Comparison of ENCODE assay signal across 16 cellular contexts in genomic region chr2:59664946-59665345, GRCh38.
DNase-seq lines count a peak whose midpoint lies in the region; ATAC-seq and TF ChIP-seq lines count a peak whose summit lies in the region.
"Had no signal": no experiment of that assay in that cellular context is flagged by ENCODE, and none has a peak within 500 bp of the region (broad histone marks: within the 10 kb centered on the region; RNA-seq: fewer than 3 reads in every experiment).

No MANE protein-coding gene starts in this region.

- H2BK120ac ChIP-seq in neuronal stem cell (ENCODE audit: low read depth, low read length) = no peak overlapping the region

- no peak overlapping the region for H2BK5ac ChIP-seq in neuronal stem cell (ENCODE audit: low read length)

- H3K9me3 ChIP-seq in neuronal stem cell (replicated peaks in 1 of 2; ENCODE audit: control insufficient read depth in 2 of 2, insufficient read depth in 1 of 2, low read depth in 1 of 2, low read length in 2 of 2) (no peaks in the 10 kb centered on the region), adrenal gland (replicated peaks in 1 of 3) (no peaks in the 10 kb centered on the region)

- no peak overlapping the region for H3K27ac Mint-ChIP-seq in GM23338
- H3K27ac Mint-ChIP-seq: B cell; CD4-positive, alpha-beta T cell; H9 had no signal

- H3K4me1 Mint-ChIP-seq in GM23338 = peaks cover 37% of the 10 kb centered on the region
- H3K4me1 Mint-ChIP-seq: B cell had no signal

- no peaks in the 10 kb centered on the region for H4K20me1 ChIP-seq in GM23338 (replicated peaks; ENCODE audit: insufficient read depth)

- H3K4me1 ChIP-seq in GM23338 (ENCODE audit: insufficient read depth) (peaks cover 20% of the 10 kb centered on the region), neuronal stem cell (ENCODE audit: control insufficient read depth in 2 of 2, insufficient read depth in 1 of 2, low read depth in 1 of 2, low read length in 2 of 2) (peaks cover 0 to 7% of the 10 kb centered on the region in 2 donors), adrenal gland (replicated peaks in 1 of 2) (no peaks in the 10 kb centered on the region)

- H3K27me3 Mint-ChIP-seq in GM23338 (ENCODE audit: insufficient read depth, low read depth, poor library complexity) = no peaks in the 10 kb centered on the region
- H3K27me3 Mint-ChIP-seq: CD4-positive, alpha-beta T cell had no signal

- no peak overlapping the region for H2BK12ac ChIP-seq in neuronal stem cell (ENCODE audit: low read length)

- H3K4me3 Mint-ChIP-seq in GM23338 = no peak overlapping the region
- H3K4me3 Mint-ChIP-seq: B cell; CD4-positive, alpha-beta T cell; H9 had no signal

- H2AFZ ChIP-seq in GM23338 (peak overlapping the region; percentile 56; the same call in 1 of the 2 replicates), neuronal stem cell (ENCODE audit: low read length) (no peak overlapping the region)
- H2AFZ ChIP-seq: GM23248 had no signal

- no peak overlapping the region for H2BK15ac ChIP-seq in neuronal stem cell (ENCODE audit: low read length)

- peak overlapping the region; percentile 77 for H4K8ac ChIP-seq in neuronal stem cell (ENCODE audit: low read depth, low read length)

- H3K27me3 ChIP-seq in GM23338 (ENCODE audit: insufficient read depth) (no peaks in the 10 kb centered on the region), neuronal stem cell (ENCODE audit: control insufficient read depth in 3 of 3, insufficient read depth in 3 of 3, low read depth in 1 of 3, low read length in 3 of 3) (no peaks in the 10 kb centered on the region), adrenal gland (no peaks in the 10 kb centered on the region)

- no peak overlapping the region for H3K27ac ChIP-seq in GM23338 (ENCODE audit: low read depth)
- H3K27ac ChIP-seq in neuronal stem cell (replicated peaks; ENCODE audit: low read length) = no peak overlapping the region
- H3K27ac ChIP-seq in adrenal gland = no peak overlapping the region
- H3K27ac ChIP-seq: GM23248 had no signal

- H2AK5ac ChIP-seq in neuronal stem cell (ENCODE audit: low read depth, low read length) = no peak overlapping the region

- no peak overlapping the region for H3K23ac ChIP-seq in neuronal stem cell (ENCODE audit: low read depth, low read length, poor library complexity)

- no peak overlapping the region for H4K91ac ChIP-seq in neuronal stem cell (ENCODE audit: low read depth, low read length, poor library complexity)

- TF ChIP-seq CTCF in GM23338 (conservative IDR thresholded peaks at IDR 0.05; ENCODE audit: low read depth in 2 of 2) (no peak), adrenal gland (IDR thresholded peaks at IDR 0.05) (no peak), GM13977 (IDR thresholded peaks at IDR 0.05; ENCODE audit: extremely low read depth, insufficient read depth, missing control alignments) (no peak)

- H3K4ac ChIP-seq in neuronal stem cell (ENCODE audit: low read length) = no peak overlapping the region

- H3K4me3 ChIP-seq in GM23338 = no peak overlapping the region
- no peak overlapping the region for H3K4me3 ChIP-seq in neuronal stem cell (ENCODE audit: low read length in 2 of 2)
- no peak overlapping the region for H3K4me3 ChIP-seq in adrenal gland
- H3K4me3 ChIP-seq: GM23248 had no signal

- H3K36me3 Mint-ChIP-seq in GM23338 (ENCODE audit: low read depth) = no peaks in the 10 kb centered on the region

- no peak overlapping the region for H3K14ac ChIP-seq in neuronal stem cell (ENCODE audit: low read length)

- H3K9ac ChIP-seq in neuronal stem cell (ENCODE audit: low read depth, low read length, poor library complexity) = no peak overlapping the region
- H3K9ac ChIP-seq: GM23248 had no signal

- in situ Hi-C loops in GM13977 (cut with MboI; ENCODE audit: low pct_unique_long_range_greater_than_20kb, low sequenced_read_pairs, unreplicated experiment) = no loop called here

- H3K4me2 ChIP-seq in GM23338 (no peak overlapping the region), neuronal stem cell (ENCODE audit: insufficient read depth, low read length, poor library complexity, severe bottlenecking) (no peak overlapping the region)

- no peak overlapping the region for H3K18ac ChIP-seq in neuronal stem cell (ENCODE audit: low read length)

- intact Hi-C loops in adrenal gland (cut with DNase I) = no loop called here

- peak; percentile 9 for DNase-seq in Daoy (ENCODE audit: low read depth)
- DNase-seq in GM23338 (ENCODE audit: low spot score) = no peak
- peak; percentile 89 for DNase-seq in cerebellar cortex (ENCODE audit: low spot score)
- DNase-seq in neuronal stem cell (ENCODE audit: low spot score) = no peak
- no peak for DNase-seq in adrenal gland
- no peak for DNase-seq in GM13977 (ENCODE audit: low spot score)
- DNase-seq: Calu3; CD4-positive, alpha-beta T cell; DMS79; EL; GDM1; GM23248; H9; IMR-90 had no signal

- H3F3A ChIP-seq in GM23338 (replicated peaks; ENCODE audit: low read depth) = no peaks in the 10 kb centered on the region

- H3K36me3 ChIP-seq in GM23338 (ENCODE audit: insufficient read depth) (no peaks in the 10 kb centered on the region), neuronal stem cell (replicated peaks in 1 of 2; ENCODE audit: control insufficient read depth in 2 of 2, insufficient read depth in 2 of 2, low read length in 2 of 2) (no peaks in the 10 kb centered on the region), adrenal gland (replicated peaks in 1 of 2) (no peaks in the 10 kb centered on the region)

- ATAC-seq in GM23338 (no peak), GM19397 (IDR thresholded peaks at IDR 0.05; ENCODE audit: unreplicated experiment) (no peak)

- no peaks in the 10 kb centered on the region for H3K9me3 Mint-ChIP-seq in GM23338
- H3K9me3 Mint-ChIP-seq: CD4-positive, alpha-beta T cell; H9 had no signal

- no peaks in the 10 kb centered on the region for H3K79me1 ChIP-seq in neuronal stem cell (ENCODE audit: low read depth, low read length)

- no CpG with 5 or more reads among the region's 13 CpGs for WGBS in neuronal stem cell (ENCODE audit: extremely low coverage in 2 of 2, insufficient read length in 2 of 2, insufficient replicate concordance in 1 of 2), 2 donors
- WGBS in adrenal gland, 4 donors = 87 to 91% (median 90%) methylated on average over 5 to 13 of the region's 13 CpGs

- no peaks in the 10 kb centered on the region for H3K79me2 ChIP-seq in GM23338 (replicated peaks; ENCODE audit: insufficient read depth)

- H3K9me2 ChIP-seq in GM23338 (ENCODE audit: insufficient read depth) = no peaks in the 10 kb centered on the region

- TF ChIP-seq POLR2A in adrenal gland (IDR thresholded peaks at IDR 0.05) = no peak

TF ChIP-seq in GM23338, 12 proteins besides CTCF, POLR2A, EP300 and RAD21 (continues in another document):
- TF ChIP-seq, protein P1, sequence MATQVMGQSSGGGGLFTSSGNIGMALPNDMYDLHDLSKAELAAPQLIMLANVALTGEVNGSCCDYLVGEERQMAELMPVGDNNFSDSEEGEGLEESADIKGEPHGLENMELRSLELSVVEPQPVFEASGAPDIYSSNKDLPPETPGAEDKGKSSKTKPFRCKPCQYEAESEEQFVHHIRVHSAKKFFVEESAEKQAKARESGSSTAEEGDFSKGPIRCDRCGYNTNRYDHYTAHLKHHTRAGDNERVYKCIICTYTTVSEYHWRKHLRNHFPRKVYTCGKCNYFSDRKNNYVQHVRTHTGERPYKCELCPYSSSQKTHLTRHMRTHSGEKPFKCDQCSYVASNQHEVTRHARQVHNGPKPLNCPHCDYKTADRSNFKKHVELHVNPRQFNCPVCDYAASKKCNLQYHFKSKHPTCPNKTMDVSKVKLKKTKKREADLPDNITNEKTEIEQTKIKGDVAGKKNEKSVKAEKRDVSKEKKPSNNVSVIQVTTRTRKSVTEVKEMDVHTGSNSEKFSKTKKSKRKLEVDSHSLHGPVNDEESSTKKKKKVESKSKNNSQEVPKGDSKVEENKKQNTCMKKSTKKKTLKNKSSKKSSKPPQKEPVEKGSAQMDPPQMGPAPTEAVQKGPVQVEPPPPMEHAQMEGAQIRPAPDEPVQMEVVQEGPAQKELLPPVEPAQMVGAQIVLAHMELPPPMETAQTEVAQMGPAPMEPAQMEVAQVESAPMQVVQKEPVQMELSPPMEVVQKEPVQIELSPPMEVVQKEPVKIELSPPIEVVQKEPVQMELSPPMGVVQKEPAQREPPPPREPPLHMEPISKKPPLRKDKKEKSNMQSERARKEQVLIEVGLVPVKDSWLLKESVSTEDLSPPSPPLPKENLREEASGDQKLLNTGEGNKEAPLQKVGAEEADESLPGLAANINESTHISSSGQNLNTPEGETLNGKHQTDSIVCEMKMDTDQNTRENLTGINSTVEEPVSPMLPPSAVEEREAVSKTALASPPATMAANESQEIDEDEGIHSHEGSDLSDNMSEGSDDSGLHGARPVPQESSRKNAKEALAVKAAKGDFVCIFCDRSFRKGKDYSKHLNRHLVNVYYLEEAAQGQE (IDR thresholded peaks at IDR 0.05; ENCODE audit: unreplicated experiment) = no peak

Comparison
In these comparisons a context has a peak if more than half of its experiments do, and no peak if none do; other contexts are left out.
1. DNase-seq: peak in Daoy (single experiment) and cerebellar cortex (single experiment); none in GM23338 (single experiment), neuronal stem cell (single experiment), adrenal gland (0 of 7) and GM13977 (single experiment).